30 cellular contexts compared by ENCODE assay signal in genomic region chr6:28410767-28411166, GRCh38.
"Had no signal": no experiment of that assay in that cellular context is flagged by ENCODE, and none has a peak within 500 bp of the region (broad histone marks: within the 10 kb centered on the region; RNA-seq: fewer than 3 reads in every experiment).

No MANE protein-coding gene starts in this region.

- DNase-seq: activated effector memory CD4-positive, alpha-beta T cell treated with anti-CD3 and anti-CD28 coated beads, Interleukin-2, amount 50 U/mL, for 16 hours; activated effector memory CD4-positive, alpha-beta T cell treated with Interleukin-2 at 50 U/mL for 16 hours; activated gamma-delta T cell; activated gamma-delta T cell treated with Interleukin-2 at 50 U/mL for 16 hours; activated naive CD4-positive, alpha-beta T cell; activated naive CD4-positive, alpha-beta T cell treated with anti-CD3 and anti-CD28 coated beads for 36 hours; activated naive CD4-positive, alpha-beta T cell treated with anti-CD3 and anti-CD28 coated beads, Interleukin-2, amount 10 ng/mL, durations not matched to agents 7 days and 5 days; activated naive CD4-positive, alpha-beta T cell treated with anti-CD3 and anti-CD28 coated beads, Interleukin-2, amount 50 U/mL, for 16 hours; activated naive CD4-positive, alpha-beta T cell treated with Interleukin-2 at 50 U/mL for 16 hours; activated naive CD8-positive, alpha-beta T cell treated with anti-CD3 and anti-CD28 coated beads for 36 hours; activated naive CD8-positive, alpha-beta T cell treated with anti-CD3 and anti-CD28 coated beads, Interleukin-2, amount 10 ng/mL, durations not matched to agents 7 days and 5 days; activated naive CD8-positive, alpha-beta T cell treated with anti-CD3 and anti-CD28 coated beads, Interleukin-2, amount 50 U/mL, for 24 hours; activated T-cell treated with anti-CD3 and anti-CD28 coated beads, Interleukin-2, amount 50 U/mL, for 24 hours; activated T-cell treated with anti-CD3 and anti-CD28 coated beads, Interleukin-2, amount 50 U/mL, for 4 hours; activated T-cell treated with anti-CD3 and anti-CD28 coated beads, Interleukin-2, amount 50 U/mL, for 48 hours; activated T-cell treated with anti-CD3 and anti-CD28 coated beads, Interleukin-2, amount 50 U/mL, for 72 hours; adrenal gland; amniotic stem cell; amygdala; anterior cingulate cortex; aorta; body of pancreas; brain microvascular endothelial cell; caudate nucleus; central memory CD4-positive, alpha-beta T cell; cerebellar nuclear complex had no signal

- FAIRE-seq: astrocyte, bronchial epithelial cell had no signal

- ATAC-seq: activated naive CD4-positive, alpha-beta T cell treated with anti-CD3 and anti-CD28 coated beads, Interleukin-2, amount 50 U/mL, for 72 hours; activated naive CD8-positive, alpha-beta T cell treated with anti-CD3 and anti-CD28 coated beads, Interleukin-2, amount 50 U/mL, for 24 hours; activated T-cell treated with anti-CD3 and anti-CD28 coated beads, Interleukin-2, amount 50 U/mL, for 4 hours; activated T-cell treated with anti-CD3 and anti-CD28 coated beads, Interleukin-2, amount 50 U/mL, for 72 hours; activated T-helper 17 cell treated with anti-CD3 and anti-CD28 coated beads, Interleukin-2, amount 50 U/mL, for 72 hours; body of pancreas had no signal
